Comparison of ENCODE assay signal across 1 cellular context in the genomic region with DNA sequence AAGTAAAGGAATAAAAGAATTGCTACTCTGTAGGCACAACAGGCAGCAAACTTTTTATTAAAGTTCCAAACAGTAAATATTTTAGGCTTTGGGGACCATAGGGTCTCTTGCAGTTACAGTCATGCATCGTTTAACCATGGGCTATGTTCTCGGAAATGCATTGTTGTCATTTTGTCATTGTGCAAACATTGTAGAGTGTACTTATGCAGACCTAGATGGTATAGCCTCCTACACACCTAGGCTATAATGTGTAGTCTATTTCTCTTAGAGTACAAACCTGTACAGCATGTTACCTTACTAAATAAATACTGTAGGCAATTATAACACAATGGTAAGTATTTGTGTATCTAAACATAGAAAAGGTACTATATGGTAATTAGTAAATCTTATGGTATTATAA.
TF ChIP-seq lines count a peak whose summit lies in the region.

No MANE protein-coding gene starts in this region.

TF ChIP-seq in GM12878, 131 proteins besides CTCF, POLR2A, EP300 and RAD21:
- TF ChIP-seq, protein P1, sequence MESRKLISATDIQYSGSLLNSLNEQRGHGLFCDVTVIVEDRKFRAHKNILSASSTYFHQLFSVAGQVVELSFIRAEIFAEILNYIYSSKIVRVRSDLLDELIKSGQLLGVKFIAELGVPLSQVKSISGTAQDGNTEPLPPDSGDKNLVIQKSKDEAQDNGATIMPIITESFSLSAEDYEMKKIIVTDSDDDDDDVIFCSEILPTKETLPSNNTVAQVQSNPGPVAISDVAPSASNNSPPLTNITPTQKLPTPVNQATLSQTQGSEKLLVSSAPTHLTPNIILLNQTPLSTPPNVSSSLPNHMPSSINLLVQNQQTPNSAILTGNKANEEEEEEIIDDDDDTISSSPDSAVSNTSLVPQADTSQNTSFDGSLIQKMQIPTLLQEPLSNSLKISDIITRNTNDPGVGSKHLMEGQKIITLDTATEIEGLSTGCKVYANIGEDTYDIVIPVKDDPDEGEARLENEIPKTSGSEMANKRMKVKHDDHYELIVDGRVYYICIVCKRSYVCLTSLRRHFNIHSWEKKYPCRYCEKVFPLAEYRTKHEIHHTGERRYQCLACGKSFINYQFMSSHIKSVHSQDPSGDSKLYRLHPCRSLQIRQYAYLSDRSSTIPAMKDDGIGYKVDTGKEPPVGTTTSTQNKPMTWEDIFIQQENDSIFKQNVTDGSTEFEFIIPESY (IDR thresholded peaks at IDR 0.05) = no peak
- TF ChIP-seq CEBPB (IDR thresholded peaks at IDR 0.05; ENCODE audit: borderline replicate concordance in 1 of 2, low read depth in 2 of 2, low read length in 2 of 2) (no peak), ZZZ3 (IDR thresholded peaks at IDR 0.05; ENCODE audit: control insufficient read depth, insufficient read length, low read depth) (no peak), MYB (IDR thresholded peaks at IDR 0.05; ENCODE audit: borderline replicate concordance, low read depth, low read length) (no peak), HDAC2 (IDR thresholded peaks at IDR 0.05) (no peak), KAT2A (conservative IDR thresholded peaks at IDR 0.05; ENCODE audit: control insufficient read depth, low read depth, low read length) (no peak), RELA (IDR thresholded peaks at IDR 0.05; ENCODE audit: borderline replicate concordance, partially characterized antibody) (no peak), SIX5 (IDR thresholded peaks at IDR 0.05; ENCODE audit: low read depth, low read length, severe bottlenecking) (no peak), TBL1XR1 (IDR thresholded peaks at IDR 0.05; ENCODE audit: low read depth, low read length) (no peak), LARP7 (IDR thresholded peaks at IDR 0.05) (no peak), BRCA1 (IDR thresholded peaks at IDR 0.05; ENCODE audit: low read depth, low read length) (no peak), CREB1 (IDR thresholded peaks at IDR 0.05; ENCODE audit: low read depth) (no peak), SMC3 (IDR thresholded peaks at IDR 0.05; ENCODE audit: borderline replicate concordance, low read length) (no peak), POU2F2 (IDR thresholded peaks at IDR 0.05; ENCODE audit: borderline replicate concordance, low read depth, low read length) (no peak), NFYA (IDR thresholded peaks at IDR 0.05; ENCODE audit: borderline replicate concordance, low read depth, low read length) (no peak), NR2C1 (IDR thresholded peaks at IDR 0.05) (no peak), TCF3 (IDR thresholded peaks at IDR 0.05; ENCODE audit: borderline replicate concordance, insufficient read depth, low read depth, low read length) (no peak), ZNF207 (IDR thresholded peaks at IDR 0.05; ENCODE audit: borderline replicate concordance) (no peak)
- TF ChIP-seq, protein P2, sequence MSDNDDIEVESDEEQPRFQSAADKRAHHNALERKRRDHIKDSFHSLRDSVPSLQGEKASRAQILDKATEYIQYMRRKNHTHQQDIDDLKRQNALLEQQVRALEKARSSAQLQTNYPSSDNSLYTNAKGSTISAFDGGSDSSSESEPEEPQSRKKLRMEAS (IDR thresholded peaks at IDR 0.05; ENCODE audit: low read depth, low read length) = no peak
- TF ChIP-seq, protein P3, sequence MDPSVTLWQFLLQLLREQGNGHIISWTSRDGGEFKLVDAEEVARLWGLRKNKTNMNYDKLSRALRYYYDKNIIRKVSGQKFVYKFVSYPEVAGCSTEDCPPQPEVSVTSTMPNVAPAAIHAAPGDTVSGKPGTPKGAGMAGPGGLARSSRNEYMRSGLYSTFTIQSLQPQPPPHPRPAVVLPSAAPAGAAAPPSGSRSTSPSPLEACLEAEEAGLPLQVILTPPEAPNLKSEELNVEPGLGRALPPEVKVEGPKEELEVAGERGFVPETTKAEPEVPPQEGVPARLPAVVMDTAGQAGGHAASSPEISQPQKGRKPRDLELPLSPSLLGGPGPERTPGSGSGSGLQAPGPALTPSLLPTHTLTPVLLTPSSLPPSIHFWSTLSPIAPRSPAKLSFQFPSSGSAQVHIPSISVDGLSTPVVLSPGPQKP (IDR thresholded peaks at IDR 0.05; ENCODE audit: low read depth, low read length) = no peak
TF ChIP-seq in GM12878: peak in this region for 0.
